In the genomic region with DNA sequence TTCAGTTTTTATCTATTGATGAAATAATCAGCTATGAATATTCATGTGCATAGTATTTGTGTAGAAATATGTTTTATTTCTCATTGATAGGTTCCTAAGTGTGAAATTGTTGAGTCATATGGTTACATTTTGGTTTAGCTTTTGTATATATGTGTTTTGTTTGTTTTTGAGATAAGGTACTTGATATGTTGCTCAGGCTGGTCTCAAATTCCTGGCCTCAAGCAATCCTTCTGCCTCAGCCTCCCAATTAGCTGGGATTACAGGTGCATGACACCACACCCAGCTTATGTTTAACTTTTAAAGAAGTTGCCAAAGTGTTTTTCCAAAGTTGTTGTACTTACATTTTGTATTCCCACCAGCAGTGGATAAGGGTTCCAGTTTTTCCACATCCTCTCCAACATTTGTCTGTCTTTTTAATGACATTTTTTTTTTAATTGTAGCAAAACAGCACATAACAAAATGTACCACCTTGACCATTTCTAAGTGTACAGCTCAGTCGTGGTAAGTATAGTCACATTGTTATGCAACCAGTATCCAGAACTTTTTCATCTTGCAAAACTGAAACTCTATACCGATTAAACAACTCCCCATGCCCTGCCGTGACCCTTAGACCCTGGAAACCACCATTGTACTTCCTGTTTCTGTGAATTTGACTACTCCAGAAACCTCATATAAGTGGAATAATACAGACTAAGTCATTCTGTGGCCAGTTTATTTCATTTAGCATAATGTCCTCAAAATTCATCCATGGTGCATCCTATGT, we compare ENCODE assay signal across 10 cellular contexts. TPM values are rescaled to one million over a fixed set of nuclear protein-coding genes. Genes with fewer than 3 reads are reported as not detected.
DNase-seq lines count a peak whose midpoint lies in the region; ATAC-seq, FAIRE-seq and TF ChIP-seq lines count a peak whose summit lies in the region.
"Had no signal": no experiment of that assay in that cellular context is flagged by ENCODE, and none has a peak within 500 bp of the region (broad histone marks: within the 10 kb centered on the region; RNA-seq: fewer than 3 reads in every experiment).

No MANE protein-coding gene starts in this region.

- no peak for TF ChIP-seq POLR2A in breast epithelium (IDR thresholded peaks at IDR 0.05)

- no peak overlapping the region for H3K27ac Mint-ChIP-seq in MCF 10A (ENCODE audit: low read depth, unreplicated experiment)
- peak overlapping the region; percentile 14 for H3K27ac Mint-ChIP-seq in activated naive CD8-positive, alpha-beta T cell treated with anti-CD3 and anti-CD28 coated beads, Interleukin-2, amount 10 ng/mL, durations not matched to agents 7 days and 5 days
- no peak overlapping the region for H3K27ac Mint-ChIP-seq in stimulated activated memory B cell treated with anti-CD40 and anti-IgM and Interleukin-4, amounts not matched to agents 10 μg/mL and 1 μg/mL and 100 μg/mL, for 72 hours

- no peak overlapping the region for H3K4me3 Mint-ChIP-seq in MCF 10A (ENCODE audit: unreplicated experiment)
- H3K4me3 Mint-ChIP-seq in activated naive CD8-positive, alpha-beta T cell treated with anti-CD3 and anti-CD28 coated beads, Interleukin-2, amount 10 ng/mL, durations not matched to agents 7 days and 5 days = peak overlapping the region; percentile 60
- no peak overlapping the region for H3K4me3 Mint-ChIP-seq in stimulated activated memory B cell treated with anti-CD40 and anti-IgM and Interleukin-4, amounts not matched to agents 10 μg/mL and 1 μg/mL and 100 μg/mL, for 72 hours

- peak; percentile 90 for ATAC-seq in HG03354 (IDR thresholded peaks at IDR 0.05; ENCODE audit: poor library complexity, severe bottlenecking, unreplicated experiment)
- peak; percentile 66 for ATAC-seq in activated naive CD8-positive, alpha-beta T cell treated with anti-CD3 and anti-CD28 coated beads, Interleukin-2, amount 10 ng/mL, durations not matched to agents 7 days and 5 days (ENCODE audit: low read depth)
- peak; percentile 72 for ATAC-seq in stimulated activated memory B cell treated with anti-CD40 and anti-IgM and Interleukin-4, amounts not matched to agents 10 μg/mL and 1 μg/mL and 100 μg/mL, for 72 hours

- no peak overlapping the region for H3K4me3 ChIP-seq in breast epithelium
- H3K4me3 ChIP-seq: SK-N-MC had no signal

- no peaks in the 10 kb centered on the region for H3K4me1 ChIP-seq in breast epithelium

- no peak for TF ChIP-seq CTCF in MCF 10A (IDR thresholded peaks at IDR 0.05; ENCODE audit: unreplicated experiment)
- no peak for TF ChIP-seq CTCF in breast epithelium (IDR thresholded peaks at IDR 0.05)

- POLR2A ChIA-PET in MCF 10A (lab: Yijun Ruan, JAX) = interaction anchor here (0.6 kb wide), 3 partner anchors 55 to 164 kb away, joined by 3 to 4 read pairs (median 3); partner anchors contain the start of gene IPMK
- POLR2A ChIA-PET in activated naive CD8-positive, alpha-beta T cell treated with anti-CD3 and anti-CD28 coated beads, Interleukin-2, amount 10 ng/mL, durations not matched to agents 7 days and 5 days (lab: Charles Lee) = no interaction called here

- intact Hi-C loops in MCF 10A (cut with micrococcal nuclease) = no loop called here
- intact Hi-C loops in breast epithelium (cut with DNase I; ENCODE audit: low total_unique reads) = no loop called here

- BruUV-seq in MCF 10A (replicated peaks; lab: Mats Ljungman, UMichigan) = no TSS peak

- DNase-seq in MCF 10A (ENCODE audit: unreplicated experiment) = peak; percentile 44
- no peak for DNase-seq in breast epithelium (ENCODE audit: low spot score in 2 of 2)
- DNase-seq in activated naive CD8-positive, alpha-beta T cell treated with anti-CD3 and anti-CD28 coated beads, Interleukin-2, amount 10 ng/mL, durations not matched to agents 7 days and 5 days = no peak
- DNase-seq in urothelium cell line (ENCODE audit: low spot score) = no peak
- DNase-seq in cerebellar nuclear complex (lab: John Stamatoyannopoulos, UW) = no peak
- no peak for DNase-seq in NCI-H187 (lab: John Stamatoyannopoulos, UW)

- no peak for FAIRE-seq in urothelium cell line (lab: Jason Lieb, UNC)

- H3K36me3 ChIP-seq in breast epithelium = no peaks in the 10 kb centered on the region

- H3K9me3 ChIP-seq in breast epithelium = no peaks in the 10 kb centered on the region

- no peaks in the 10 kb centered on the region for H3K9me3 Mint-ChIP-seq in MCF 10A (ENCODE audit: unreplicated experiment)
- no peaks in the 10 kb centered on the region for H3K9me3 Mint-ChIP-seq in activated naive CD8-positive, alpha-beta T cell treated with anti-CD3 and anti-CD28 coated beads, Interleukin-2, amount 10 ng/mL, durations not matched to agents 7 days and 5 days
- no peaks in the 10 kb centered on the region for H3K9me3 Mint-ChIP-seq in stimulated activated memory B cell treated with anti-CD40 and anti-IgM and Interleukin-4, amounts not matched to agents 10 μg/mL and 1 μg/mL and 100 μg/mL, for 72 hours

- no peaks in the 10 kb centered on the region for H3K27me3 Mint-ChIP-seq in MCF 10A (ENCODE audit: insufficient read depth, unreplicated experiment)
- H3K27me3 Mint-ChIP-seq in activated naive CD8-positive, alpha-beta T cell treated with anti-CD3 and anti-CD28 coated beads, Interleukin-2, amount 10 ng/mL, durations not matched to agents 7 days and 5 days = peaks cover 12% of the 10 kb centered on the region
- H3K27me3 Mint-ChIP-seq in stimulated activated memory B cell treated with anti-CD40 and anti-IgM and Interleukin-4, amounts not matched to agents 10 μg/mL and 1 μg/mL and 100 μg/mL, for 72 hours = no peaks in the 10 kb centered on the region

- H3K27ac ChIP-seq in breast epithelium = no peak overlapping the region
- H3K27ac ChIP-seq: C4-2B, SK-N-MC had no signal

- H3K27me3 ChIP-seq in breast epithelium = no peaks in the 10 kb centered on the region

- no peaks in the 10 kb centered on the region for H3K36me3 Mint-ChIP-seq in MCF 10A (ENCODE audit: insufficient read depth, unreplicated experiment)
- peaks cover 2% of the 10 kb centered on the region for H3K36me3 Mint-ChIP-seq in activated naive CD8-positive, alpha-beta T cell treated with anti-CD3 and anti-CD28 coated beads, Interleukin-2, amount 10 ng/mL, durations not matched to agents 7 days and 5 days
- no peaks in the 10 kb centered on the region for H3K36me3 Mint-ChIP-seq in stimulated activated memory B cell treated with anti-CD40 and anti-IgM and Interleukin-4, amounts not matched to agents 10 μg/mL and 1 μg/mL and 100 μg/mL, for 72 hours

- peaks cover 6% of the 10 kb centered on the region for H3K4me1 Mint-ChIP-seq in MCF 10A (ENCODE audit: insufficient read depth, unreplicated experiment)
- H3K4me1 Mint-ChIP-seq in activated naive CD8-positive, alpha-beta T cell treated with anti-CD3 and anti-CD28 coated beads, Interleukin-2, amount 10 ng/mL, durations not matched to agents 7 days and 5 days = peaks cover 8% of the 10 kb centered on the region
- H3K4me1 Mint-ChIP-seq in stimulated activated memory B cell treated with anti-CD40 and anti-IgM and Interleukin-4, amounts not matched to agents 10 μg/mL and 1 μg/mL and 100 μg/mL, for 72 hours = peaks cover 10% of the 10 kb centered on the region

- CTCF ChIA-PET in MCF 10A (lab: Yijun Ruan, JAX) = interaction anchor here (0.6 kb wide), 1 partner anchor 15 kb away, joined by 3 read pairs; no protein-coding TSS in a partner anchor

RNA-seq across cellular contexts. Expression of gene UBE2D1, which starts 12.6 kb away (rescaled TPM):
- total RNA-seq in MCF 10A (2022) = 12.2 and 14.7 TPM in 2 replicates
- 10 to 100 TPM; 10.4 to 22.4 (median 16.1) TPM for total RNA-seq in breast epithelium
- total RNA-seq in activated naive CD8-positive, alpha-beta T cell treated with anti-CD3 and anti-CD28 coated beads, Interleukin-2, amount 10 ng/mL, durations not matched to agents 7 days and 5 days = 10 to 100 TPM; 10.9 to 12.7 TPM

RNA-seq across cellular contexts. Expression of gene CISD1, which starts 53.3 kb away (rescaled TPM):
- total RNA-seq in MCF 10A (2022) (51.8 and 58.0 TPM in 2 replicates), breast epithelium (10 to 100 TPM in 2 of 3 donors, 1 to 10 TPM in 1; 9.9 to 27.2 (median 13.2) TPM)
- total RNA-seq in activated naive CD8-positive, alpha-beta T cell treated with anti-CD3 and anti-CD28 coated beads, Interleukin-2, amount 10 ng/mL, durations not matched to agents 7 days and 5 days = 10 to 100 TPM; 23.9 to 25.8 TPM

RNA-seq across cellular contexts. Expression of gene IPMK, which starts 54.6 kb away (rescaled TPM):
- 5.2 TPM in 2 replicates for total RNA-seq in MCF 10A (2022)
- total RNA-seq in breast epithelium = 10 to 100 TPM in 1 of 3 donors, 1 to 10 TPM in 2; 7.5 to 13.5 (median 7.9) TPM
- 1 to 10 TPM; 6.7 to 7.0 TPM for total RNA-seq in activated naive CD8-positive, alpha-beta T cell treated with anti-CD3 and anti-CD28 coated beads, Interleukin-2, amount 10 ng/mL, durations not matched to agents 7 days and 5 days
